Comparison of ENCODE assay signal across 32 cellular contexts in genomic region chr1:19771350-19771749, GRCh38. TPM values are rescaled to one million over a fixed set of nuclear protein-coding genes. Genes with fewer than 3 reads are reported as not detected.
"Had no signal": no experiment of that assay in that cellular context is flagged by ENCODE, and none has a peak within 500 bp of the region (broad histone marks: within the 10 kb centered on the region; RNA-seq: fewer than 3 reads in every experiment).

No MANE protein-coding gene starts in this region.

- FAIRE-seq: RCC 7860 had no signal

- DNase-seq: activated CD4-positive, alpha-beta T cell treated with anti-CD3 and anti-CD28 coated beads, Interleukin-2, amount 10 ng/mL, durations not matched to agents 24 days and 14 days; activated CD4-positive, alpha-beta T cell treated with anti-CD3 and anti-CD28 coated beads, Interleukin-2, amount 50 U/mL, for 4 hours; activated CD8-positive, alpha-beta T cell treated with anti-CD3 and anti-CD28 coated beads for 36 hours; activated effector memory CD4-positive, alpha-beta T cell treated with anti-CD3 and anti-CD28 coated beads, Interleukin-2, amount 50 U/mL, for 16 hours; activated naive CD4-positive, alpha-beta T cell; activated naive CD4-positive, alpha-beta T cell treated with anti-CD3 and anti-CD28 coated beads, Interleukin-2, amount 50 U/mL, for 16 hours; activated naive CD8-positive, alpha-beta T cell treated with anti-CD3 and anti-CD28 coated beads for 36 hours; activated T-cell treated with anti-CD3 and anti-CD28 coated beads, Interleukin-2, amount 50 U/mL, for 1 hour; activated T-cell treated with anti-CD3 and anti-CD28 coated beads, Interleukin-2, amount 50 U/mL, for 72 hours; amniotic stem cell; MG63; NCI-H1048; NCI-H1105 treated with DMSO at 0.1 percent for 48 hours; NCI-H1436; NCI-H1930; NCI-H2227 treated with DMSO at 0.1 percent for 48 hours; NCI-H524 treated with DMSO at 0.1 percent for 48 hours; PC-9; SIG-M5; SW 1271; T-helper 1 cell; T-helper 2 cell; T-helper 9 cell had no signal

- H3K36me3 ChIP-seq: MG63, WERI-Rb-1 had no signal

- H3K4me2 ChIP-seq: PC-9 had no signal

- H3K9me3 ChIP-seq: ascending aorta, MG63 had no signal

- H2AFZ ChIP-seq: PC-9 had no signal

- H3K27ac ChIP-seq: ascending aorta, PC-9, RWPE1, WERI-Rb-1 had no signal

- H3K4me1 ChIP-seq: ascending aorta had no signal

- H3K4me3 ChIP-seq: ascending aorta, MG63, PC-9 had no signal

- H3K27me3 ChIP-seq: ascending aorta, MG63 had no signal

- ATAC-seq: activated CD8-positive, alpha-beta T cell treated with anti-CD3 and anti-CD28 coated beads for 36 hours; activated T-cell treated with anti-CD3 and anti-CD28 coated beads, Interleukin-2, amount 50 U/mL, for 72 hours; activated T-helper 17 cell treated with anti-CD3 and anti-CD28 coated beads, Interleukin-2, amount 50 U/mL, for 72 hours; Right ventricle myocardium inferior had no signal

RNA-seq across cellular contexts. Expression of gene RNF186, which starts 43.7 kb away (rescaled TPM):
- total RNA-seq: activated CD4-positive, alpha-beta T cell treated with anti-CD3 and anti-CD28 coated beads, Interleukin-2, amount 10 ng/mL, durations not matched to agents 24 days and 14 days; activated CD8-positive, alpha-beta memory T cell treated with anti-CD3 and anti-CD28 coated beads for 36 hours; activated CD8-positive, alpha-beta T cell treated with anti-CD3 and anti-CD28 coated beads for 36 hours; activated naive CD8-positive, alpha-beta T cell treated with anti-CD3 and anti-CD28 coated beads for 36 hours; activated T-cell treated with anti-CD3 and anti-CD28 coated beads, Interleukin-2, amount 50 U/mL, for 72 hours; activated T-helper 17 cell treated with anti-CD3 and anti-CD28 coated beads, Interleukin-2, amount 50 U/mL, for 72 hours; ascending aorta; cardiac septum; OCI-LY7; PC-9; Right ventricle myocardium inferior had no signal
